Comparison of ENCODE assay signal across 2 cellular contexts in the genomic region with DNA sequence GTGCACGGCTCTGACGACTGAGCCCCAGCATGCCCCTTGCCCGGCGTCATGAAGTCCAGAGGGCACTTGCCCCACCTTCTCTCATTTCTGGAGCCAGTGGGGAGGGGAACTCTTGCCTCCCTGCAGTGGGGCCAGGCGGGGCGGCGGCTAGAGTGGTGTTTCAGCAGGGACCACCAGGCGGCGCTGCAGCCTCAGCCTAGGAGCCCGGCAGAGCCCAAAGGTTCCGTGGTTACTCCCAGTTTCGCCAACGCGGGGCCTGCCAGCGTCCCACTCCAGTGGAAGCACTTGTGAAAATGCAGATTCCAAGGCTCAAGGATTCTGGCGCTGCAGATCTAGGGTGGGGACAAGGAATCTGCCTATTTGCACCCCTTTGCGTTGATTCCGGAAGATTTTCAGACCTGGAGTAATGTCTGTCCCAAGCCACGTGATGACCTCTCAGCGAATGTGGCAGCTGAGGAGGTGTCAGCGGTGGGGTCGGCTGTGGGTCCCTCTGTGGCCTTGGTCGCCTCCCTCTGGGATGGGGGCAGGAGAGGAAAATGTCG.
TF ChIP-seq lines count a peak whose summit lies in the region.

No MANE protein-coding gene starts in this region.

TF ChIP-seq in HEK293, 187 proteins besides CTCF, POLR2A, EP300 and RAD21 (continues in another document):
- TF ChIP-seq, protein P1, sequence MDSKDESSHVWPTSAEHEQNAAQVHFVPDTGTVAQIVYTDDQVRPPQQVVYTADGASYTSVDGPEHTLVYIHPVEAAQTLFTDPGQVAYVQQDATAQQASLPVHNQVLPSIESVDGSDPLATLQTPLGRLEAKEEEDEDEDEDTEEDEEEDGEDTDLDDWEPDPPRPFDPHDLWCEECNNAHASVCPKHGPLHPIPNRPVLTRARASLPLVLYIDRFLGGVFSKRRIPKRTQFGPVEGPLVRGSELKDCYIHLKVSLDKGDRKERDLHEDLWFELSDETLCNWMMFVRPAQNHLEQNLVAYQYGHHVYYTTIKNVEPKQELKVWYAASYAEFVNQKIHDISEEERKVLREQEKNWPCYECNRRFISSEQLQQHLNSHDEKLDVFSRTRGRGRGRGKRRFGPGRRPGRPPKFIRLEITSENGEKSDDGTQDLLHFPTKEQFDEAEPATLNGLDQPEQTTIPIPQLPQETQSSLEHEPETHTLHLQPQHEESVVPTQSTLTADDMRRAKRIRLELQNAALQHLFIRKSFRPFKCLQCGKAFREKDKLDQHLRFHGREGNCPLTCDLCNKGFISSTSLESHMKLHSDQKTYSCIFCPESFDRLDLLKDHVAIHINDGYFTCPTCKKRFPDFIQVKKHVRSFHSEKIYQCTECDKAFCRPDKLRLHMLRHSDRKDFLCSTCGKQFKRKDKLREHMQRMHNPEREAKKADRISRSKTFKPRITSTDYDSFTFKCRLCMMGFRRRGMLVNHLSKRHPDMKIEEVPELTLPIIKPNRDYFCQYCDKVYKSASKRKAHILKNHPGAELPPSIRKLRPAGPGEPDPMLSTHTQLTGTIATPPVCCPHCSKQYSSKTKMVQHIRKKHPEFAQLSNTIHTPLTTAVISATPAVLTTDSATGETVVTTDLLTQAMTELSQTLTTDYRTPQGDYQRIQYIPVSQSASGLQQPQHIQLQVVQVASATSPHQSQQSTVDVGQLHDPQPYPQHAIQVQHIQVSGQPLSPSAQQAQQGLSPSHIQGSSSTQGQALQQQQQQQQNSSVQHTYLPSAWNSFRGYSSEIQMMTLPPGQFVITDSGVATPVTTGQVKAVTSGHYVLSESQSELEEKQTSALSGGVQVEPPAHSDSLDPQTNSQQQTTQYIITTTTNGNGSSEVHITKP (tag by site-specific recombination; IDR thresholded peaks at IDR 0.05) = no peak
- TF ChIP-seq ZNF404 (tag by site-specific recombination; IDR thresholded peaks at IDR 0.05) = no peak
- no peak for TF ChIP-seq ZNF777 (tag by site-specific recombination; IDR thresholded peaks at IDR 0.05; ENCODE audit: borderline replicate concordance)
- TF ChIP-seq, protein P2, sequence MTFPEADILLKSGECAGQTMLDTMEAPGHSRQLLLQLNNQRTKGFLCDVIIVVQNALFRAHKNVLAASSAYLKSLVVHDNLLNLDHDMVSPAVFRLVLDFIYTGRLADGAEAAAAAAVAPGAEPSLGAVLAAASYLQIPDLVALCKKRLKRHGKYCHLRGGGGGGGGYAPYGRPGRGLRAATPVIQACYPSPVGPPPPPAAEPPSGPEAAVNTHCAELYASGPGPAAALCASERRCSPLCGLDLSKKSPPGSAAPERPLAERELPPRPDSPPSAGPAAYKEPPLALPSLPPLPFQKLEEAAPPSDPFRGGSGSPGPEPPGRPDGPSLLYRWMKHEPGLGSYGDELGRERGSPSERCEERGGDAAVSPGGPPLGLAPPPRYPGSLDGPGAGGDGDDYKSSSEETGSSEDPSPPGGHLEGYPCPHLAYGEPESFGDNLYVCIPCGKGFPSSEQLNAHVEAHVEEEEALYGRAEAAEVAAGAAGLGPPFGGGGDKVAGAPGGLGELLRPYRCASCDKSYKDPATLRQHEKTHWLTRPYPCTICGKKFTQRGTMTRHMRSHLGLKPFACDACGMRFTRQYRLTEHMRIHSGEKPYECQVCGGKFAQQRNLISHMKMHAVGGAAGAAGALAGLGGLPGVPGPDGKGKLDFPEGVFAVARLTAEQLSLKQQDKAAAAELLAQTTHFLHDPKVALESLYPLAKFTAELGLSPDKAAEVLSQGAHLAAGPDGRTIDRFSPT (tag by site-specific recombination; IDR thresholded peaks at IDR 0.05) = no peak
- no peak for TF ChIP-seq BCL11A (tag by site-specific recombination; IDR thresholded peaks at IDR 0.05; ENCODE audit: low read depth)
- no peak for TF ChIP-seq ZNF202 (tag by site-specific recombination; IDR thresholded peaks at IDR 0.05; ENCODE audit: borderline replicate concordance)
- no peak for TF ChIP-seq ZNF133 (tag by site-specific recombination; IDR thresholded peaks at IDR 0.05)
- peak; percentile 48; the same call in 1 of the 2 replicates for TF ChIP-seq ZSCAN30 (tag by site-specific recombination; IDR thresholded peaks at IDR 0.05)
- TF ChIP-seq IKZF3 (tag by site-specific recombination; IDR thresholded peaks at IDR 0.05) = 0 out of 2 replicates have a peak, but pooled peaks have one; percentile 29
- TF ChIP-seq KLF1 (tag by site-specific recombination; IDR thresholded peaks at IDR 0.05) = no peak
- TF ChIP-seq, protein P3, sequence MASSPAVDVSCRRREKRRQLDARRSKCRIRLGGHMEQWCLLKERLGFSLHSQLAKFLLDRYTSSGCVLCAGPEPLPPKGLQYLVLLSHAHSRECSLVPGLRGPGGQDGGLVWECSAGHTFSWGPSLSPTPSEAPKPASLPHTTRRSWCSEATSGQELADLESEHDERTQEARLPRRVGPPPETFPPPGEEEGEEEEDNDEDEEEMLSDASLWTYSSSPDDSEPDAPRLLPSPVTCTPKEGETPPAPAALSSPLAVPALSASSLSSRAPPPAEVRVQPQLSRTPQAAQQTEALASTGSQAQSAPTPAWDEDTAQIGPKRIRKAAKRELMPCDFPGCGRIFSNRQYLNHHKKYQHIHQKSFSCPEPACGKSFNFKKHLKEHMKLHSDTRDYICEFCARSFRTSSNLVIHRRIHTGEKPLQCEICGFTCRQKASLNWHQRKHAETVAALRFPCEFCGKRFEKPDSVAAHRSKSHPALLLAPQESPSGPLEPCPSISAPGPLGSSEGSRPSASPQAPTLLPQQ (tag by site-specific recombination; IDR thresholded peaks at IDR 0.05) = peak; percentile 67; the same call in 1 of the 2 replicates
- TF ChIP-seq ZNF623 (tag by site-specific recombination; IDR thresholded peaks at IDR 0.05) = no peak
- TF ChIP-seq RBAK (tag by site-specific recombination; IDR thresholded peaks at IDR 0.05) = no peak
- TF ChIP-seq ZBTB17 (tag by site-specific recombination; IDR thresholded peaks at IDR 0.05) = 0 out of 2 replicates have a peak, but pooled peaks have one; percentile 12
- no peak for TF ChIP-seq OSR2 (tag by site-specific recombination; IDR thresholded peaks at IDR 0.05)
- no peak for TF ChIP-seq ZNF510 (tag by site-specific recombination; IDR thresholded peaks at IDR 0.05; ENCODE audit: insufficient replicate concordance)
- TF ChIP-seq, protein P4, sequence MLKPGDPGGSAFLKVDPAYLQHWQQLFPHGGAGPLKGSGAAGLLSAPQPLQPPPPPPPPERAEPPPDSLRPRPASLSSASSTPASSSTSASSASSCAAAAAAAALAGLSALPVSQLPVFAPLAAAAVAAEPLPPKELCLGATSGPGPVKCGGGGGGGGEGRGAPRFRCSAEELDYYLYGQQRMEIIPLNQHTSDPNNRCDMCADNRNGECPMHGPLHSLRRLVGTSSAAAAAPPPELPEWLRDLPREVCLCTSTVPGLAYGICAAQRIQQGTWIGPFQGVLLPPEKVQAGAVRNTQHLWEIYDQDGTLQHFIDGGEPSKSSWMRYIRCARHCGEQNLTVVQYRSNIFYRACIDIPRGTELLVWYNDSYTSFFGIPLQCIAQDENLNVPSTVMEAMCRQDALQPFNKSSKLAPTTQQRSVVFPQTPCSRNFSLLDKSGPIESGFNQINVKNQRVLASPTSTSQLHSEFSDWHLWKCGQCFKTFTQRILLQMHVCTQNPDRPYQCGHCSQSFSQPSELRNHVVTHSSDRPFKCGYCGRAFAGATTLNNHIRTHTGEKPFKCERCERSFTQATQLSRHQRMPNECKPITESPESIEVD (tag by site-specific recombination; IDR thresholded peaks at IDR 0.05) = no peak
- TF ChIP-seq SCRT2 (tag by site-specific recombination; IDR thresholded peaks at IDR 0.05) = no peak
- TF ChIP-seq MYNN (tag by site-specific recombination; IDR thresholded peaks at IDR 0.05; ENCODE audit: borderline replicate concordance) = no peak
- TF ChIP-seq ZNF2 (tag by site-specific recombination; IDR thresholded peaks at IDR 0.05) = peak; percentile 63; the same call in 1 of the 2 replicates
- no peak for TF ChIP-seq ZNF473 (tag by site-specific recombination; IDR thresholded peaks at IDR 0.05)

TF ChIP-seq in endothelial cell of umbilical vein, 7 proteins besides CTCF, POLR2A, EP300 and RAD21:
- no peak for TF ChIP-seq FOS (IDR thresholded peaks at IDR 0.05; ENCODE audit: borderline replicate concordance, insufficient read depth, low read length)
- TF ChIP-seq JUN (IDR thresholded peaks at IDR 0.05; ENCODE audit: borderline replicate concordance, insufficient read depth, insufficient read length, low read depth) = no peak
- no peak for TF ChIP-seq MYC (IDR thresholded peaks at IDR 0.05; ENCODE audit: low read depth, low read length)
- no peak for TF ChIP-seq EZH2 (IDR thresholded peaks at IDR 0.05; ENCODE audit: borderline replicate concordance, low read depth, low read length, severe bottlenecking)
- TF ChIP-seq POLR2AphosphoS5 (IDR thresholded peaks at IDR 0.05; ENCODE audit: insufficient read depth, low read depth, low read length) = no peak
- TF ChIP-seq GATA2 (IDR thresholded peaks at IDR 0.05; ENCODE audit: insufficient read depth, insufficient read length, low read depth, low read length) = no peak
- TF ChIP-seq, protein P5, sequence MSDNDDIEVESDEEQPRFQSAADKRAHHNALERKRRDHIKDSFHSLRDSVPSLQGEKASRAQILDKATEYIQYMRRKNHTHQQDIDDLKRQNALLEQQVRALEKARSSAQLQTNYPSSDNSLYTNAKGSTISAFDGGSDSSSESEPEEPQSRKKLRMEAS (IDR thresholded peaks at IDR 0.05; ENCODE audit: insufficient read depth, insufficient read length) = no peak
TF ChIP-seq in endothelial cell of umbilical vein: peak in this region for 0.
